In the genomic region with DNA sequence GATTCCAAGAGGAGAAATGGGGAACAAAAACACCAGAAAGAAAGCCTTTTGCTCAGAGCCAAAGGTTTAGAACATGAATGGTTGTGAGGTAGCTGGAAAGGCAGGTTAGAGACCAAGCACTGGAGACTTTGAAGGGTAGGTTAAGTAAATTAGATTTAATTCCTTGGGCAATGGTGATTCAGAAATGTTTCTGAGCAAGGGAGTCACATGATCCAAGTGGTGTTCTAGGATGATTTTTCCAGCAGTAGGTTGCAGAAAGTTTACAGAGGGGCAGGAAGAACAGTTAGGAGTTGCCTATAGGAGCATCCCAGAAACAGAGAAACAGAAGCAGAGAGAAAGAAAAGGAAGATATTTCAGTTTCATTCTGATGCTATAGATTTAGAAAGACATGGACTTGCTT, we compare ENCODE assay signal across 2 cellular contexts.
TF ChIP-seq lines count a peak whose summit lies in the region.

No MANE protein-coding gene starts in this region.

TF ChIP-seq in SK-N-SH treated with all-trans-retinoic acid at 6 μM for 48 hours, 23 proteins besides CTCF, POLR2A, EP300 and RAD21 (continued from another document):
- TF ChIP-seq, protein P1, sequence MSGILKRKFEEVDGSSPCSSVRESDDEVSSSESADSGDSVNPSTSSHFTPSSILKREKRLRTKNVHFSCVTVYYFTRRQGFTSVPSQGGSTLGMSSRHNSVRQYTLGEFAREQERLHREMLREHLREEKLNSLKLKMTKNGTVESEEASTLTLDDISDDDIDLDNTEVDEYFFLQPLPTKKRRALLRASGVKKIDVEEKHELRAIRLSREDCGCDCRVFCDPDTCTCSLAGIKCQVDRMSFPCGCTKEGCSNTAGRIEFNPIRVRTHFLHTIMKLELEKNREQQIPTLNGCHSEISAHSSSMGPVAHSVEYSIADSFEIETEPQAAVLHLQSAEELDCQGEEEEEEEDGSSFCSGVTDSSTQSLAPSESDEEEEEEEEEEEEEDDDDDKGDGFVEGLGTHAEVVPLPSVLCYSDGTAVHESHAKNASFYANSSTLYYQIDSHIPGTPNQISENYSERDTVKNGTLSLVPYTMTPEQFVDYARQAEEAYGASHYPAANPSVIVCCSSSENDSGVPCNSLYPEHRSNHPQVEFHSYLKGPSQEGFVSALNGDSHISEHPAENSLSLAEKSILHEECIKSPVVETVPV (CRISPR knock-in tag; IDR thresholded peaks at IDR 0.05) = no peak
- TF ChIP-seq ESRRG (CRISPR knock-in tag; IDR thresholded peaks at IDR 0.05) (no peak), OSR1 (CRISPR knock-in tag; IDR thresholded peaks at IDR 0.05) (no peak), ARNTL (CRISPR knock-in tag; IDR thresholded peaks at IDR 0.05; ENCODE audit: borderline replicate concordance, low read depth) (no peak)
TF ChIP-seq in SK-N-SH treated with all-trans-retinoic acid at 6 μM for 48 hours: peak in this region for 0.

TF ChIP-seq in K562, 482 proteins besides CTCF, POLR2A, EP300 and RAD21 (continued from another document):
- TF ChIP-seq, protein P2, sequence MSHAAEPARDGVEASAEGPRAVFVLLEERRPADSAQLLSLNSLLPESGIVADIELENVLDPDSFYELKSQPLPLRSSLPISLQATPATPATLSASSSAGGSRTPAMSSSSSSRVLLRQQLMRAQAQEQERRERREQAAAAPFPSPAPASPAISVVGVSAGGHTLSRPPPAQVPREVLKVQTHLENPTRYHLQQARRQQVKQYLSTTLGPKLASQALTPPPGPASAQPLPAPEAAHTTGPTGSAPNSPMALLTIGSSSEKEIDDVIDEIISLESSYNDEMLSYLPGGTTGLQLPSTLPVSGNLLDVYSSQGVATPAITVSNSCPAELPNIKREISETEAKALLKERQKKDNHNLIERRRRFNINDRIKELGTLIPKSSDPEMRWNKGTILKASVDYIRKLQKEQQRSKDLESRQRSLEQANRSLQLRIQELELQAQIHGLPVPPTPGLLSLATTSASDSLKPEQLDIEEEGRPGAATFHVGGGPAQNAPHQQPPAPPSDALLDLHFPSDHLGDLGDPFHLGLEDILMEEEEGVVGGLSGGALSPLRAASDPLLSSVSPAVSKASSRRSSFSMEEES (CRISPR knock-in tag; IDR thresholded peaks at IDR 0.05) = peak; percentile 72
